Comparison of ENCODE assay signal across 28 cellular contexts in genomic region chr5:179854356-179854755, GRCh38.
"Had no signal": no experiment of that assay in that cellular context is flagged by ENCODE, and none has a peak within 500 bp of the region (broad histone marks: within the 10 kb centered on the region; RNA-seq: fewer than 3 reads in every experiment).

No MANE protein-coding gene starts in this region.

- H3K4me1 ChIP-seq: parathyroid adenoma, testis had no signal

- H3K9me3 Mint-ChIP-seq: naive thymus-derived CD8-positive, alpha-beta T cell; nephron; neural crest cell; stimulated activated effector memory CD8-positive, alpha-beta T cell treated with anti-CD3 and anti-CD28 coated beads, Interleukin-12 subunit alpha, Interleukin-12 subunit beta, amount 100 ng/mL, for 72 hours; type B pancreatic cell had no signal

- H2AFZ ChIP-seq: parathyroid adenoma had no signal

- ATAC-seq: left cardiac atrium; left lobe of liver; lower lobe of right lung; naive thymus-derived CD8-positive, alpha-beta T cell; right lobe of liver; stimulated activated effector memory CD8-positive, alpha-beta T cell treated with anti-CD3 and anti-CD28 coated beads, Interleukin-12 subunit alpha, Interleukin-12 subunit beta, amount 100 ng/mL, for 72 hours had no signal

- H3K4me2 ChIP-seq: smooth muscle cell had no signal

- DNase-seq: hippocampal formation; kidney glomerular epithelial cell; left cardiac atrium; lower lobe of right lung; mammary epithelial cell; mesenchymal stem cell; naive thymus-derived CD8-positive, alpha-beta T cell; nucleus accumbens; right lobe of liver; stimulated activated CD4-positive, alpha-beta T cell treated with anti-CD3 and anti-CD28 coated beads, Interleukin-12 subunit alpha, Interleukin-12 subunit beta, amount 100 ng/mL, for 4 hours; stimulated activated CD4-positive, alpha-beta T cell treated with anti-CD3 and anti-CD28 coated beads, Interleukin-15, amount 100 ng/mL, for 24 hours; stimulated activated CD4-positive, alpha-beta T cell treated with anti-CD3 and anti-CD28 coated beads, Interleukin-2, amount 100 ng/mL, for 24 hours; stimulated activated CD4-positive, alpha-beta T cell treated with anti-CD3 and anti-CD28 coated beads, Interleukin-4, amount 100 ng/mL, for 24 hours; stimulated activated naive CD4-positive, alpha-beta T cell treated with Interleukin-2 at 50 U/mL for 16 hours; stomach; testis had no signal

- H3K9me3 ChIP-seq: lower lobe of right lung, right atrium auricular region, right lobe of liver, stomach, testis, tibial nerve, vagina had no signal

- H3K4me3 ChIP-seq: lower lobe of right lung, right atrium auricular region, right lobe of liver, smooth muscle cell, stomach, testis, tibial nerve, vagina had no signal

- H3K27me3 Mint-ChIP-seq: naive thymus-derived CD8-positive, alpha-beta T cell; progenitor cell of endocrine pancreas; type B pancreatic cell had no signal

- H3K27me3 ChIP-seq: right atrium auricular region, right lobe of liver, stomach, testis, tibial nerve, vagina had no signal

- H3K27ac ChIP-seq: lower lobe of right lung, parathyroid adenoma, right atrium auricular region, right lobe of liver, stomach, testis, tibial nerve, vagina had no signal

- H3K27ac Mint-ChIP-seq: nephron; progenitor cell of endocrine pancreas; stimulated activated effector memory CD8-positive, alpha-beta T cell treated with anti-CD3 and anti-CD28 coated beads, Interleukin-12 subunit alpha, Interleukin-12 subunit beta, amount 100 ng/mL, for 72 hours; type B pancreatic cell had no signal

- H3K4me3 Mint-ChIP-seq: naive thymus-derived CD8-positive, alpha-beta T cell; nephron; neural crest cell; stimulated activated effector memory CD8-positive, alpha-beta T cell treated with anti-CD3 and anti-CD28 coated beads, Interleukin-12 subunit alpha, Interleukin-12 subunit beta, amount 100 ng/mL, for 72 hours; type B pancreatic cell had no signal

- FAIRE-seq: keratinocyte had no signal
